Comparison of ENCODE assay signal across 8 cellular contexts in the genomic region with DNA sequence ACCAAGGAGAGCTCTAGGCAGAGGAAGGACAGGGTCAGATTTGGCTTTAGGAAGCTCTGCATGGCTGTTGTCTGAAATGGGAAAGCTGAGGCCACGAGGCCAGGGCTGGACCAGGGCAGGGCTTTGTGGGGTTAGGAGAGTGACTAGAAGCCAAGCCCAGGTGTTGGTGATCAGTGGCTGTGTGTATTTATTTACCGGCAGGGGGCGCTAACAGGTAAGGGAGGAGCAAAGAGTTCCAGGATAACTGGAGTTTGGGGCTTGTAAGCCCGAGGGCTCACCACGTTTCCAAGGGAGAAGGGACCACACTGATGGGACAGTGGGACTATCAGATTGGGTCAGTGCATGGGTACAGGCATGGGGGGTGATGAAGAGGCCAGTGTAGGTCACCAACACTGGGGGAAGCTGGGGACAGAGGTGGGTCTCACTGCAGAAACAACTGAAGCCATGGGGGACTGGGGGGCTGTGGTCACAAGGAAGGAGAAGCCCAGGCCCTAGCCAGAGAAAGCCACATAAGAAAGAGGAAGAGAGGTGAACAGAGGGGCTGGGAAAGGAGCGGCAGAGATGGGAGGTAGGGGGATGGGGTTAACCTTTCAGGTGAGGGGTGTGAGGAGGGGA. TPM values are rescaled to one million over a fixed set of nuclear protein-coding genes. Genes with fewer than 3 reads are reported as not detected.
DNase-seq lines count a peak whose midpoint lies in the region; ATAC-seq and TF ChIP-seq lines count a peak whose summit lies in the region.

No MANE protein-coding gene starts in this region.

- CTCF ChIA-PET in PC-9 (lab: Charles Lee): interaction anchor here (2.6 kb wide), 1 partner anchor 39 kb away, joined by 10 read pairs; no protein-coding TSS in a partner anchor

- no peak overlapping the region for H3K4me2 ChIP-seq in PC-9

- peaks cover 20% of the 10 kb centered on the region for H3K36me3 Mint-ChIP-seq in activated T-cell treated with anti-CD3 and anti-CD28 coated beads, Interleukin-2, amount 50 U/mL, for 4 hours (ENCODE audit: insufficient read depth)

- H4K20me1 ChIP-seq in PC-9 (ENCODE audit: insufficient read depth): no peaks in the 10 kb centered on the region; the same call in 1 of the 2 replicates

- H3K4me3 ChIP-seq in PC-9: no peak overlapping the region
- no peak overlapping the region for H3K4me3 ChIP-seq in psoas muscle

- intact Hi-C loops in PC-9 (cut with micrococcal nuclease; ENCODE audit: unreplicated experiment) (loop anchor here (1.0 to 5.0 kb wide), 3 partner anchors 93 to 383 kb away; partner anchors contain the start of gene ETV2), psoas muscle (cut with DNase I) (loop anchor here (1.0 to 10.0 kb wide), 4 partner anchors 98 to 386 kb away; partner anchors contain the start of genes COX6B1 (in 1 of the 2), KMT2B (in 1 of the 2) and LRFN3 (in 1 of the 2))

- H3K4me3 Mint-ChIP-seq in activated T-cell treated with anti-CD3 and anti-CD28 coated beads, Interleukin-2, amount 50 U/mL, for 4 hours: no peak overlapping the region

- H3F3A ChIP-seq in PC-9 (ENCODE audit: insufficient read depth, low read depth): no peaks in the 10 kb centered on the region; the same call in 1 of the 2 replicates

- no peak for ATAC-seq in activated T-cell treated with anti-CD3 and anti-CD28 coated beads, Interleukin-2, amount 50 U/mL, for 4 hours
- ATAC-seq in psoas muscle (peak in 3 of 4 donors; percentile 27 to 39 (median 29)), HG02884 (IDR thresholded peaks at IDR 0.05; ENCODE audit: unreplicated experiment) (no peak), HG02763 (IDR thresholded peaks at IDR 0.05; ENCODE audit: unreplicated experiment) (no peak)

- DNase-seq in DMS79 treated with DMSO at 0.1 percent for 48 hours (lab: John Stamatoyannopoulos, UW) (peak; percentile 49), KBM-7 (peak; percentile 67), PC-9 (peak; percentile 46 to 50), fibroblast of peridontal ligament (ENCODE audit: extremely low read depth) (peak; percentile 62), psoas muscle (no peak)
- peak; percentile 43 for DNase-seq in activated T-cell treated with anti-CD3 and anti-CD28 coated beads, Interleukin-2, amount 50 U/mL, for 4 hours

- H3K9me3 Mint-ChIP-seq in activated T-cell treated with anti-CD3 and anti-CD28 coated beads, Interleukin-2, amount 50 U/mL, for 4 hours: no peaks in the 10 kb centered on the region

- in situ Hi-C loops in KBM-7 (cut with MboI; ENCODE audit: low pct_unique_long_range_greater_than_20kb, low sequenced_read_pairs): no loop called here

- H3K4me1 ChIP-seq in PC-9 (replicated peaks; ENCODE audit: insufficient read depth): peaks cover 10% of the 10 kb centered on the region
- peaks cover 23% of the 10 kb centered on the region for H3K4me1 ChIP-seq in psoas muscle

- H3K79me2 ChIP-seq in PC-9 (ENCODE audit: low read depth): peaks cover 32% of the 10 kb centered on the region

- H3K27me3 Mint-ChIP-seq in activated T-cell treated with anti-CD3 and anti-CD28 coated beads, Interleukin-2, amount 50 U/mL, for 4 hours (ENCODE audit: low read depth): no peaks in the 10 kb centered on the region

- 0 out of 2 replicates have a peak, but pooled peaks cover 6% of the 10 kb centered on the region for H3K36me3 ChIP-seq in PC-9 (ENCODE audit: low read depth)
- H3K36me3 ChIP-seq in psoas muscle (ENCODE audit: insufficient read depth in 1 of 2, low read depth in 1 of 2): peaks cover 0 to 19% of the 10 kb centered on the region in 2 donors

- H3K27me3 ChIP-seq in PC-9 (ENCODE audit: insufficient read depth, low read depth) (no peaks in the 10 kb centered on the region), psoas muscle (ENCODE audit: insufficient read depth in 3 of 3, low read length in 2 of 3) (no peaks in the 10 kb centered on the region)

- WGBS in psoas muscle, 3 donors: 18 to 23% (median 21%) methylated on average over 6 of the region's 6 CpGs

- H3K9me2 ChIP-seq in PC-9 (ENCODE audit: insufficient read depth): no peaks in the 10 kb centered on the region

- H2AFZ ChIP-seq in PC-9: no peak overlapping the region

- H3K27ac ChIP-seq in PC-9: no peak overlapping the region
- H3K27ac ChIP-seq in psoas muscle: no peak overlapping the region

- peaks cover 30% of the 10 kb centered on the region for H3K4me1 Mint-ChIP-seq in activated T-cell treated with anti-CD3 and anti-CD28 coated beads, Interleukin-2, amount 50 U/mL, for 4 hours (ENCODE audit: low read depth)

- H3K9me3 ChIP-seq in PC-9 (ENCODE audit: insufficient read depth, low read depth) (no peaks in the 10 kb centered on the region), psoas muscle (no peaks in the 10 kb centered on the region)

- BruUV-seq in PC-9 (replicated peaks; lab: Mats Ljungman, UMichigan): no TSS peak

- TF ChIP-seq CTCF in PC-9 (conservative IDR thresholded peaks at IDR 0.05): peak; percentile 88
- peak; percentile 68 for TF ChIP-seq CTCF in psoas muscle (IDR thresholded peaks at IDR 0.05)

- POLR2A ChIA-PET in PC-9 (lab: Charles Lee; ENCODE audit: unreplicated experiment): no interaction called here

RNA-seq across cellular contexts. Expression of gene TMEM147, which starts 3.9 kb away (rescaled TPM):
- total RNA-seq in PC-9 (2021): 82.6 and 95.9 TPM in 2 replicates
- 100 to 1,000 TPM; 111 to 148 (median 115) TPM for total RNA-seq in activated T-cell treated with anti-CD3 and anti-CD28 coated beads, Interleukin-2, amount 50 U/mL, for 4 hours
- total RNA-seq in psoas muscle: 100 to 1,000 TPM in 1 of 4 donors, 10 to 100 TPM in 3; 77.1 to 103 (median 85.5) TPM
- polyA plus RNA-seq in psoas muscle: 100 to 1,000 TPM; 143 to 245 (median 202) TPM

RNA-seq across cellular contexts. Expression of gene ATP4A, which starts 14.2 kb away (rescaled TPM):
- total RNA-seq in PC-9 (2021): not detected in 2 replicates
- not detected for total RNA-seq in activated T-cell treated with anti-CD3 and anti-CD28 coated beads, Interleukin-2, amount 50 U/mL, for 4 hours
- total RNA-seq in psoas muscle: not detected
- not detected for polyA plus RNA-seq in psoas muscle

RNA-seq across cellular contexts. Expression of gene GAPDHS, which starts 16.0 kb away (rescaled TPM):
- not detected in 2 replicates for total RNA-seq in PC-9 (2021)
- not detected for total RNA-seq in activated T-cell treated with anti-CD3 and anti-CD28 coated beads, Interleukin-2, amount 50 U/mL, for 4 hours
- total RNA-seq in psoas muscle: not detected
- not detected for polyA plus RNA-seq in psoas muscle

RNA-seq across cellular contexts. Expression of gene SBSN, which starts 21.2 kb away (rescaled TPM):
- total RNA-seq in PC-9 (2021): 0.76 and 0.88 TPM in 2 replicates
- total RNA-seq in activated T-cell treated with anti-CD3 and anti-CD28 coated beads, Interleukin-2, amount 50 U/mL, for 4 hours: not detected
- total RNA-seq in psoas muscle: not detected
- polyA plus RNA-seq in psoas muscle: under 1 TPM in 1 of 3 donors, not detected in 2; 0.09 TPM

RNA-seq across cellular contexts. Expression of gene DMKN, which starts 35.8 kb away (rescaled TPM):
- total RNA-seq in PC-9 (2021) (135 and 144 TPM in 2 replicates), psoas muscle (under 1 TPM in 3 of 4 donors, not detected in 1; 0.44 to 0.63 (median 0.45) TPM)
- 1 to 10 TPM in 1 of 3 donors, under 1 TPM in 2; 0.49 to 1.3 (median 0.95) TPM for total RNA-seq in activated T-cell treated with anti-CD3 and anti-CD28 coated beads, Interleukin-2, amount 50 U/mL, for 4 hours
- under 1 TPM; 0.21 to 0.77 (median 0.73) TPM for polyA plus RNA-seq in psoas muscle

Comparison
In these comparisons a context has a peak if more than half of its experiments do, and no peak if none do; other contexts are left out.
1. DNase-seq: peak in DMS79 treated with DMSO at 0.1 percent for 48 hours (single experiment), KBM-7 (single experiment), PC-9 (2 of 2), activated T-cell treated with anti-CD3 and anti-CD28 coated beads, Interleukin-2, amount 50 U/mL, for 4 hours (single experiment) and fibroblast of peridontal ligament (single experiment); none in psoas muscle (0 of 2).
2. ATAC-seq: peak in psoas muscle (3 of 4); none in activated T-cell treated with anti-CD3 and anti-CD28 coated beads, Interleukin-2, amount 50 U/mL, for 4 hours (0 of 2), HG02884 (single experiment) and HG02763 (single experiment).